ENCODE assay signal across 2 cellular contexts in the genomic region with DNA sequence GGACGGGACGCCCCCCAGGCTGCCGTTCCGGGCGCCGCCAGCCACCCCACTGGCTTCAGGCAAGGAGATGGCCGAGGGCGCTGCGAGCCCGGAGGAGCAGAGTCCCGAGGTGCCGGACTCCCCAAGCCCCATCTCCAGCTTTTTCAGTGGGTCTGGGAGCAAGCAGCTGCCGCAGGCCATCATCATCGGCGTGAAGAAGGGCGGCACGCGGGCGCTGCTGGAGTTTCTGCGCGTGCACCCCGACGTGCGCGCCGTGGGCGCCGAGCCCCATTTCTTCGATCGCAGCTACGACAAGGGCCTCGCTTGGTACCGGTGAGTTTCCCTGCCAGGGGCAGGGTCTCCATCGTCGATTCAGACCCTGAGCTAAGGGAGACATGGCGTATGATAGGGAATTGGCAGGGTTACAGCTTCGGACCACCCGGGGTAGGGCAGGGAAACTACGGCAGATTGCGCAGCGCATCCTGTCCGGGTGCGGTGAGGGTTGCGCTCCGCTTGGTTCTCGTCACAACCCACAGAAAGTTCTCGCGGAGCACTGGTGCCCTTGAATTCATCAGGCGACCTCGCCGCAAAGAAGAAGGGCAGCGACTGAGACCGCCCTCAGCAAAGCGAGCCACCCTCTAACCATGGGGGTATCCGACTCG.
TF ChIP-seq lines count a peak whose summit lies in the region.

No MANE protein-coding gene starts in this region.

TF ChIP-seq in SK-N-SH, 30 proteins besides CTCF, POLR2A, EP300 and RAD21 (continued from another document):
- TF ChIP-seq, protein P1, sequence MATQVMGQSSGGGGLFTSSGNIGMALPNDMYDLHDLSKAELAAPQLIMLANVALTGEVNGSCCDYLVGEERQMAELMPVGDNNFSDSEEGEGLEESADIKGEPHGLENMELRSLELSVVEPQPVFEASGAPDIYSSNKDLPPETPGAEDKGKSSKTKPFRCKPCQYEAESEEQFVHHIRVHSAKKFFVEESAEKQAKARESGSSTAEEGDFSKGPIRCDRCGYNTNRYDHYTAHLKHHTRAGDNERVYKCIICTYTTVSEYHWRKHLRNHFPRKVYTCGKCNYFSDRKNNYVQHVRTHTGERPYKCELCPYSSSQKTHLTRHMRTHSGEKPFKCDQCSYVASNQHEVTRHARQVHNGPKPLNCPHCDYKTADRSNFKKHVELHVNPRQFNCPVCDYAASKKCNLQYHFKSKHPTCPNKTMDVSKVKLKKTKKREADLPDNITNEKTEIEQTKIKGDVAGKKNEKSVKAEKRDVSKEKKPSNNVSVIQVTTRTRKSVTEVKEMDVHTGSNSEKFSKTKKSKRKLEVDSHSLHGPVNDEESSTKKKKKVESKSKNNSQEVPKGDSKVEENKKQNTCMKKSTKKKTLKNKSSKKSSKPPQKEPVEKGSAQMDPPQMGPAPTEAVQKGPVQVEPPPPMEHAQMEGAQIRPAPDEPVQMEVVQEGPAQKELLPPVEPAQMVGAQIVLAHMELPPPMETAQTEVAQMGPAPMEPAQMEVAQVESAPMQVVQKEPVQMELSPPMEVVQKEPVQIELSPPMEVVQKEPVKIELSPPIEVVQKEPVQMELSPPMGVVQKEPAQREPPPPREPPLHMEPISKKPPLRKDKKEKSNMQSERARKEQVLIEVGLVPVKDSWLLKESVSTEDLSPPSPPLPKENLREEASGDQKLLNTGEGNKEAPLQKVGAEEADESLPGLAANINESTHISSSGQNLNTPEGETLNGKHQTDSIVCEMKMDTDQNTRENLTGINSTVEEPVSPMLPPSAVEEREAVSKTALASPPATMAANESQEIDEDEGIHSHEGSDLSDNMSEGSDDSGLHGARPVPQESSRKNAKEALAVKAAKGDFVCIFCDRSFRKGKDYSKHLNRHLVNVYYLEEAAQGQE (IDR thresholded peaks at IDR 0.05; ENCODE audit: low read depth, low read length) = no peak
- no peak for TF ChIP-seq NFIC (IDR thresholded peaks at IDR 0.05; ENCODE audit: borderline replicate concordance)
TF ChIP-seq in SK-N-SH: peak in this region for 0.

TF ChIP-seq in SK-N-SH treated with all-trans-retinoic acid at 6 μM for 48 hours, 23 proteins besides CTCF, POLR2A, EP300 and RAD21 (continued from another document):
- TF ChIP-seq, protein P2, sequence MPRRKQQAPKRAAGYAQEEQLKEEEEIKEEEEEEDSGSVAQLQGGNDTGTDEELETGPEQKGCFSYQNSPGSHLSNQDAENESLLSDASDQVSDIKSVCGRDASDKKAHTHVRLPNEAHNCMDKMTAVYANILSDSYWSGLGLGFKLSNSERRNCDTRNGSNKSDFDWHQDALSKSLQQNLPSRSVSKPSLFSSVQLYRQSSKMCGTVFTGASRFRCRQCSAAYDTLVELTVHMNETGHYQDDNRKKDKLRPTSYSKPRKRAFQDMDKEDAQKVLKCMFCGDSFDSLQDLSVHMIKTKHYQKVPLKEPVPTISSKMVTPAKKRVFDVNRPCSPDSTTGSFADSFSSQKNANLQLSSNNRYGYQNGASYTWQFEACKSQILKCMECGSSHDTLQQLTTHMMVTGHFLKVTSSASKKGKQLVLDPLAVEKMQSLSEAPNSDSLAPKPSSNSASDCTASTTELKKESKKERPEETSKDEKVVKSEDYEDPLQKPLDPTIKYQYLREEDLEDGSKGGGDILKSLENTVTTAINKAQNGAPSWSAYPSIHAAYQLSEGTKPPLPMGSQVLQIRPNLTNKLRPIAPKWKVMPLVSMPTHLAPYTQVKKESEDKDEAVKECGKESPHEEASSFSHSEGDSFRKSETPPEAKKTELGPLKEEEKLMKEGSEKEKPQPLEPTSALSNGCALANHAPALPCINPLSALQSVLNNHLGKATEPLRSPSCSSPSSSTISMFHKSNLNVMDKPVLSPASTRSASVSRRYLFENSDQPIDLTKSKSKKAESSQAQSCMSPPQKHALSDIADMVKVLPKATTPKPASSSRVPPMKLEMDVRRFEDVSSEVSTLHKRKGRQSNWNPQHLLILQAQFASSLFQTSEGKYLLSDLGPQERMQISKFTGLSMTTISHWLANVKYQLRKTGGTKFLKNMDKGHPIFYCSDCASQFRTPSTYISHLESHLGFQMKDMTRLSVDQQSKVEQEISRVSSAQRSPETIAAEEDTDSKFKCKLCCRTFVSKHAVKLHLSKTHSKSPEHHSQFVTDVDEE (CRISPR knock-in tag; IDR thresholded peaks at IDR 0.05) = no peak
- no peak for TF ChIP-seq ZFP30 (CRISPR knock-in tag; IDR thresholded peaks at IDR 0.05)
- TF ChIP-seq OSR1 (CRISPR knock-in tag; IDR thresholded peaks at IDR 0.05) = no peak
- TF ChIP-seq TOX (CRISPR knock-in tag; IDR thresholded peaks at IDR 0.05; ENCODE audit: borderline replicate concordance) = no peak
- TF ChIP-seq CSDC2 (CRISPR knock-in tag; IDR thresholded peaks at IDR 0.05) = no peak
- TF ChIP-seq ESRRG (CRISPR knock-in tag; IDR thresholded peaks at IDR 0.05) = no peak
- TF ChIP-seq ARNTL (CRISPR knock-in tag; IDR thresholded peaks at IDR 0.05; ENCODE audit: borderline replicate concordance, low read depth) = no peak
- no peak for TF ChIP-seq RARB (CRISPR knock-in tag; IDR thresholded peaks at IDR 0.05)
- no peak for TF ChIP-seq TCF4 (CRISPR knock-in tag; IDR thresholded peaks at IDR 0.05; ENCODE audit: borderline replicate concordance)
- TF ChIP-seq, protein P3, sequence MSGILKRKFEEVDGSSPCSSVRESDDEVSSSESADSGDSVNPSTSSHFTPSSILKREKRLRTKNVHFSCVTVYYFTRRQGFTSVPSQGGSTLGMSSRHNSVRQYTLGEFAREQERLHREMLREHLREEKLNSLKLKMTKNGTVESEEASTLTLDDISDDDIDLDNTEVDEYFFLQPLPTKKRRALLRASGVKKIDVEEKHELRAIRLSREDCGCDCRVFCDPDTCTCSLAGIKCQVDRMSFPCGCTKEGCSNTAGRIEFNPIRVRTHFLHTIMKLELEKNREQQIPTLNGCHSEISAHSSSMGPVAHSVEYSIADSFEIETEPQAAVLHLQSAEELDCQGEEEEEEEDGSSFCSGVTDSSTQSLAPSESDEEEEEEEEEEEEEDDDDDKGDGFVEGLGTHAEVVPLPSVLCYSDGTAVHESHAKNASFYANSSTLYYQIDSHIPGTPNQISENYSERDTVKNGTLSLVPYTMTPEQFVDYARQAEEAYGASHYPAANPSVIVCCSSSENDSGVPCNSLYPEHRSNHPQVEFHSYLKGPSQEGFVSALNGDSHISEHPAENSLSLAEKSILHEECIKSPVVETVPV (CRISPR knock-in tag; IDR thresholded peaks at IDR 0.05) = no peak
- TF ChIP-seq, protein P4, sequence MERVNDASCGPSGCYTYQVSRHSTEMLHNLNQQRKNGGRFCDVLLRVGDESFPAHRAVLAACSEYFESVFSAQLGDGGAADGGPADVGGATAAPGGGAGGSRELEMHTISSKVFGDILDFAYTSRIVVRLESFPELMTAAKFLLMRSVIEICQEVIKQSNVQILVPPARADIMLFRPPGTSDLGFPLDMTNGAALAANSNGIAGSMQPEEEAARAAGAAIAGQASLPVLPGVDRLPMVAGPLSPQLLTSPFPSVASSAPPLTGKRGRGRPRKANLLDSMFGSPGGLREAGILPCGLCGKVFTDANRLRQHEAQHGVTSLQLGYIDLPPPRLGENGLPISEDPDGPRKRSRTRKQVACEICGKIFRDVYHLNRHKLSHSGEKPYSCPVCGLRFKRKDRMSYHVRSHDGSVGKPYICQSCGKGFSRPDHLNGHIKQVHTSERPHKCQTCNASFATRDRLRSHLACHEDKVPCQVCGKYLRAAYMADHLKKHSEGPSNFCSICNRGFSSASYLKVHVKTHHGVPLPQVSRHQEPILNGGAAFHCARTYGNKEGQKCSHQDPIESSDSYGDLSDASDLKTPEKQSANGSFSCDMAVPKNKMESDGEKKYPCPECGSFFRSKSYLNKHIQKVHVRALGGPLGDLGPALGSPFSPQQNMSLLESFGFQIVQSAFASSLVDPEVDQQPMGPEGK (CRISPR knock-in tag; IDR thresholded peaks at IDR 0.05; ENCODE audit: borderline replicate concordance) = no peak
- TF ChIP-seq, protein P5, sequence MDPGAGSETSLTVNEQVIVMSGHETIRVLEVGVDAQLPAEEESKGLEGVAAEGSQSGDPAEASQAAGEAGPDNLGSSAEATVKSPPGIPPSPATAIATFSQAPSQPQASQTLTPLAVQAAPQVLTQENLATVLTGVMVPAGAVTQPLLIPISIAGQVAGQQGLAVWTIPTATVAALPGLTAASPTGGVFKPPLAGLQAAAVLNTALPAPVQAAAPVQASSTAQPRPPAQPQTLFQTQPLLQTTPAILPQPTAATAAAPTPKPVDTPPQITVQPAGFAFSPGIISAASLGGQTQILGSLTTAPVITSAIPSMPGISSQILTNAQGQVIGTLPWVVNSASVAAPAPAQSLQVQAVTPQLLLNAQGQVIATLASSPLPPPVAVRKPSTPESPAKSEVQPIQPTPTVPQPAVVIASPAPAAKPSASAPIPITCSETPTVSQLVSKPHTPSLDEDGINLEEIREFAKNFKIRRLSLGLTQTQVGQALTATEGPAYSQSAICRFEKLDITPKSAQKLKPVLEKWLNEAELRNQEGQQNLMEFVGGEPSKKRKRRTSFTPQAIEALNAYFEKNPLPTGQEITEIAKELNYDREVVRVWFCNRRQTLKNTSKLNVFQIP (CRISPR knock-in tag; IDR thresholded peaks at IDR 0.05; ENCODE audit: borderline replicate concordance, low read depth) = no peak
